Comparison of ENCODE assay signal across 8 cellular contexts in the genomic region with DNA sequence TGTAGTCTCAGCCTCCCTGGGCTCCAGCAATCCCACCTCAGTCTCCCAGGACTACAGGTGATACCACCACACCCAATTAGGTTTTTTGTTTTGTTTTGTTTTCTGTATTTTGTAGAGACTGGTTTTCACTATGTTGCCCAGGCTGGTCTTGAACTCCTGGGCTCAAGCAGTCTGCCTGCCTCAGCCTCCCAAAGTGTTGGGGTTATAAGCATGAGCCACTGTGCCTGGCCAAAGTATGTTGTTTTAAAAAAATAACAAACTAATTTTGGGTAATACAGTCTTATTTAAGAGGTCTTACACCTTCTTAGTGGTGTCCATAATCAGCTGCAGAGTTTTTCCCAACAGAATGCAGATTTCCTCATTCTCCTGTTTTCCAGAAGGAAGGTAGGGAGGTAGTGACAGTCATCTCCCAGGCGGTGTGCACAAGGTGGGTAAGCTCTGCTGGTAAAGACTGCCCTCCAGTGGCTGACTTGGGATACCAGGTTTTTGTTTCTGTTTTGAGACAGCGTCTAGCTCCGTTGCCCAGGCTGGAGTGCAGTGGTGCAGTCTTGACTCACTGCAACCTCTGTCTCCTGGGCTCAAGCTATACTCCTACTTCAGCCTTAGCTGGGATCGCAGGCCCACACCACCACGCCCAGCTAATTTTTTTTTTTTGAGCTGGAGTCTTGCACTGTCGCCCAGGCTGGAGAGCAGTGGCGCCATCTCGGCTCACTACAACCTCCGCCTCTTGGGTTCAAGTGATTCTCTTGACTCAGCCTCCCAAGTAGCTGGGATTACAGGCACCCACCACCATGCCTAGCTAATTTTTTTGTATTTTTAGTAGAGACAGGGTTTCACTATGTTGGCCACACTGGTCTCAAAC. TPM values are rescaled to one million over a fixed set of nuclear protein-coding genes. Genes with fewer than 3 reads are reported as not detected.
DNase-seq lines count a peak whose midpoint lies in the region; ATAC-seq and TF ChIP-seq lines count a peak whose summit lies in the region.

No MANE protein-coding gene starts in this region.

- TF ChIP-seq CTCF in lung (IDR thresholded peaks at IDR 0.05; ENCODE audit: control extremely low read depth, extremely low read depth) = peak; percentile 77

- peak overlapping the region in 1 of 2 donors; percentile 54 for H3K27ac ChIP-seq in lung (ENCODE audit: low read depth in 1 of 2, low read length in 1 of 2)

- no peaks in the 10 kb centered on the region for H3K27me3 ChIP-seq in lung (ENCODE audit: control insufficient read depth, insufficient read depth)

- peak; percentile 86 for ATAC-seq in HG03342 (IDR thresholded peaks at IDR 0.05; ENCODE audit: unreplicated experiment)
- ATAC-seq in lung (ENCODE audit: insufficient read depth, low FRiP score) = peak; percentile 83

- DNase-seq in activated gamma-delta T cell treated with Interleukin-2 at 50 U/mL for 16 hours = peak; percentile 62
- no peak for DNase-seq in activated gamma-delta T cell (lab: John Stamatoyannopoulos, UW)
- peak; percentile 68 to 84 for DNase-seq in NCI-H524 (lab: John Stamatoyannopoulos, UW)
- peak; percentile 68 to 78 for DNase-seq in activated CD4-positive, alpha-beta T cell treated with anti-CD3 and anti-CD28 coated beads, Interleukin-2, amount 50 U/mL, for 48 hours
- DNase-seq in effector CD4-positive, alpha-beta T cell = peak; percentile 66
- peak; percentile 82 for DNase-seq in lung (ENCODE audit: low spot score)
- peak; percentile 13 for DNase-seq in stimulated activated CD8-positive, alpha-beta memory T cell treated with anti-CD3 and anti-CD28 coated beads, Interleukin-15, amount 100 ng/mL, for 24 hours (ENCODE audit: low read depth)

- H3K4me3 ChIP-seq in lung = no peak overlapping the region

- 53 to 66% methylated on average over 9 of the region's 9 CpGs for WGBS in lung, 2 donors

- H3K36me3 ChIP-seq in lung (ENCODE audit: control insufficient read depth in 2 of 2, insufficient read depth in 2 of 2, low read length in 2 of 2) = peaks cover under 1 to 6% of the 10 kb centered on the region in 2 donors

- H3K4me1 ChIP-seq in lung (ENCODE audit: control insufficient read depth in 2 of 2, insufficient read depth in 2 of 2, low read length in 2 of 2) = peaks cover 3 to 6% of the 10 kb centered on the region in 2 donors

- no peaks in the 10 kb centered on the region for H3K9me3 ChIP-seq in lung (ENCODE audit: control insufficient read depth in 2 of 2, insufficient read depth in 1 of 2, low read length in 1 of 2)

RNA-seq across cellular contexts. Expression of a gene that starts 58.4 kb away (rescaled TPM):
- total RNA-seq in lung = 1 to 10 TPM in 1 of 2 donors, under 1 TPM in 1; 0.85 to 1.9 TPM
- 1 to 10 TPM in 1 of 2 donors, under 1 TPM in 1; 0.64 to 1.8 TPM for polyA plus RNA-seq in lung
